9 cellular contexts compared by ENCODE assay signal in the genomic region with DNA sequence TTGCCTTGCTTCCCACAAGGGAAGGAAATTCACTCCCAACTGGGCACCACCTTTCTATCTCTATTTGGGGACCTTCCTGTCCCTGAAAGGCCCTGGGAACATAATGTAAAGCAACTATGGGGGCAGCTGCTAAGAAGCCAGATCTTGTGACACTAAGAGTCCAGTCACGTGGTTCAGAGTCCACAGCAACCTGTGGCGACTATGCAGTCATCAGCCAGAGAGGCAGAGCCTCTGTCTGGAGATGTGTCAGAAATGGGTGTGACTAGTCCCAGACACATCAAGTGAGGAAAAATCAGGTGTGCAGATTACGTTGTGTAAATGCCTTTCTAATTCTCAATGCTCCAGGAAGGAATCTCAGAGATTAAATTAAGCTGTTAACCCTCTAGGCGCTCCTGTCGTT. TPM values are rescaled to one million over a fixed set of nuclear protein-coding genes. Genes with fewer than 3 reads are reported as not detected.
DNase-seq lines count a peak whose midpoint lies in the region; TF ChIP-seq lines count a peak whose summit lies in the region.
"Had no signal": no experiment of that assay in that cellular context is flagged by ENCODE, and none has a peak within 500 bp of the region (broad histone marks: within the 10 kb centered on the region; RNA-seq: fewer than 3 reads in every experiment).

No MANE protein-coding gene starts in this region.

- H3K23ac ChIP-seq in mesendoderm (ENCODE audit: low read length) = no peak overlapping the region

- H3K4me1 ChIP-seq in Loucy (ENCODE audit: insufficient read depth, low read length, poor library complexity, severe bottlenecking) (peaks cover 51% of the 10 kb centered on the region), mesendoderm (ENCODE audit: control insufficient read depth, low read depth, low read length) (peaks cover 2% of the 10 kb centered on the region)

- no peak overlapping the region for H3K9ac ChIP-seq in Loucy (ENCODE audit: low read depth, low read length, poor library complexity, severe bottlenecking)
- no peak overlapping the region for H3K9ac ChIP-seq in mesendoderm (ENCODE audit: low read length)

- H3K79me2 ChIP-seq in Loucy (ENCODE audit: insufficient read depth, low read length) (no peaks in the 10 kb centered on the region), mesendoderm (ENCODE audit: control insufficient read depth, insufficient read depth, low read length) (no peaks in the 10 kb centered on the region)

- H2BK120ac ChIP-seq in mesendoderm (ENCODE audit: low read depth, low read length) = no peak overlapping the region

- H3K18ac ChIP-seq in mesendoderm (ENCODE audit: low read length) = no peak overlapping the region

- no peaks in the 10 kb centered on the region for H4K20me1 ChIP-seq in Loucy (ENCODE audit: insufficient read depth, low read length, poor library complexity, severe bottlenecking)

- H2AK5ac ChIP-seq in mesendoderm (ENCODE audit: low read length) = no peak overlapping the region

- H2BK5ac ChIP-seq in mesendoderm (ENCODE audit: low read length) = no peak overlapping the region

- H3K79me1 ChIP-seq in mesendoderm (ENCODE audit: low read length) = no peaks in the 10 kb centered on the region

- DNase-seq in ELF-1 (ENCODE audit: low read depth, low spot score) (peak; percentile 45), mesendoderm (peak; percentile 39), NCI-H82 treated with DMSO at 0.1 percent for 48 hours (lab: John Stamatoyannopoulos, UW; ENCODE audit: unreplicated experiment) (no peak), iPS-NIHi7 (ENCODE audit: extremely low spot score) (no peak), MG63 (no peak)
- peak; percentile 19 for DNase-seq in activated naive CD4-positive, alpha-beta T cell treated with anti-CD3 and anti-CD28 coated beads, Interleukin-2, amount 50 U/mL, for 16 hours

- H3K4me2 ChIP-seq in Loucy (ENCODE audit: low read depth, low read length, poor library complexity, severe bottlenecking) = peak overlapping the region; percentile 49
- no peak overlapping the region for H3K4me2 ChIP-seq in mesendoderm (ENCODE audit: low read length)

- no peaks in the 10 kb centered on the region for H3K27me3 ChIP-seq in Loucy (ENCODE audit: insufficient read depth, low read length, poor library complexity, severe bottlenecking)
- peaks cover 14% of the 10 kb centered on the region for H3K27me3 ChIP-seq in mesendoderm (ENCODE audit: insufficient read depth, low read length, poor library complexity)
- H3K27me3 ChIP-seq in MG63 = no peaks in the 10 kb centered on the region

- no peak overlapping the region for H3K56ac ChIP-seq in mesendoderm (ENCODE audit: low read length)

- no peaks in the 10 kb centered on the region for H3K36me3 ChIP-seq in Loucy (ENCODE audit: insufficient read depth, low read length)
- H3K36me3 ChIP-seq in mesendoderm (ENCODE audit: control insufficient read depth, insufficient read depth, low read length) = no peaks in the 10 kb centered on the region
- H3K36me3 ChIP-seq in MG63 = no peaks in the 10 kb centered on the region
- H3K36me3 ChIP-seq: left ventricle myocardium inferior had no signal

- no peak overlapping the region for H4K5ac ChIP-seq in mesendoderm (ENCODE audit: low read length)

- H3K9me3 ChIP-seq in Loucy (ENCODE audit: insufficient read depth, low read depth, low read length) = no peaks in the 10 kb centered on the region
- H3K9me3 ChIP-seq in MG63 = no peaks in the 10 kb centered on the region

- peaks cover 13% of the 10 kb centered on the region for H3F3A ChIP-seq in Loucy (ENCODE audit: low read depth)

- no peaks in the 10 kb centered on the region for H3K9me2 ChIP-seq in Loucy (replicated peaks; ENCODE audit: low read depth, low read length)

- no peak overlapping the region for H3K27ac ChIP-seq in mesendoderm (ENCODE audit: low read depth, low read length)
- H3K27ac ChIP-seq: coronary artery, left ventricle myocardium inferior had no signal

- TF ChIP-seq CTCF in Loucy (conservative IDR thresholded peaks at IDR 0.05; ENCODE audit: low read length) = no peak

- no peak overlapping the region for H3K4me3 ChIP-seq in Loucy (ENCODE audit: low read length, poor library complexity, severe bottlenecking)
- H3K4me3 ChIP-seq in mesendoderm (ENCODE audit: low read length) = no peak overlapping the region
- no peak overlapping the region for H3K4me3 ChIP-seq in MG63
- H3K4me3 ChIP-seq: coronary artery, left ventricle myocardium inferior had no signal

- H2BK15ac ChIP-seq in mesendoderm (replicated peaks; ENCODE audit: low read depth) = no peak overlapping the region

- H3K4ac ChIP-seq in mesendoderm (ENCODE audit: low read depth, low read length) = no peak overlapping the region

- H2AFZ ChIP-seq in Loucy (ENCODE audit: low read length) = no peak overlapping the region

- WGBS in mesendoderm (ENCODE audit: extremely low coverage, insufficient coverage, low lambda C conversion rate) = no CpG with 5 or more reads among the region's 5 CpGs

- no peak overlapping the region for H4K8ac ChIP-seq in mesendoderm (ENCODE audit: low read depth, low read length)

RNA-seq across cellular contexts. Expression of gene SKAP1, which starts 26.6 kb away (rescaled TPM):
- polyA plus RNA-seq in mesendoderm (2013, experiment 1 of 2) = 0.04 TPM
- polyA plus RNA-seq in mesendoderm (2013, experiment 2 of 2) = not detected
- not detected in 2 replicates for total RNA-seq in MG63 (2014; rRNA removed; shearing (Covaris generic); ENCODE audit: low replicate concordance)

Comparison
In these comparisons a context has a peak if more than half of its experiments do, and no peak if none do; other contexts are left out.
1. DNase-seq: peak in ELF-1 (single experiment), activated naive CD4-positive, alpha-beta T cell treated with anti-CD3 and anti-CD28 coated beads, Interleukin-2, amount 50 U/mL, for 16 hours (single experiment) and mesendoderm (single experiment); none in NCI-H82 treated with DMSO at 0.1 percent for 48 hours (single experiment), iPS-NIHi7 (single experiment) and MG63 (single experiment).